In the genomic region with DNA sequence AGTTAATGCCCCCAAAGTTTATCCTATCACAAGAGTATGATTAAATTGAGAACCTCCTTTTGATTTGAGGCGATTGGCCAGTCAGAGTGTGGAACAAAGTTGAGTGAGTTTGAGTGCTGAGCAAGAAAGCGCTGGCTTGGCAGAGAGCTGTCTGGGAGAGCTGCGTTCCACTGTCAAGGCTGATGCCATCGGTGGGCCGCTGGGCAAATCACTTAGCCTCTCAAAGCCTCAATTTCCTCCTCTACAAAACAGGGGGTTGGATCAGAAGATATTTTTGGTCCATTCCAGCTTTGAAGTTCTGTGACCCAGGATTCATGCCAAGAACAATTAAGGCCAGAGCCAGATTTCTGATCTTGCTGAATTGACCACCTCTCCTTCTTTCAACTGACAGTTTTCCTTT, we compare ENCODE assay signal across 16 cellular contexts.
"Had no signal": no experiment of that assay in that cellular context is flagged by ENCODE, and none has a peak within 500 bp of the region (broad histone marks: within the 10 kb centered on the region; RNA-seq: fewer than 3 reads in every experiment).

No MANE protein-coding gene starts in this region.

- H3K4me3 ChIP-seq: hepatocyte, smooth muscle cell had no signal

- H3K27me3 ChIP-seq: hepatocyte had no signal

- H3K27ac ChIP-seq: epithelial cell of prostate, hepatocyte, parathyroid adenoma had no signal

- ATAC-seq: activated naive CD4-positive, alpha-beta T cell treated with anti-CD3 and anti-CD28 coated beads, Interleukin-2, amount 50 U/mL, for 72 hours; activated T-cell treated with anti-CD3 and anti-CD28 coated beads, Interleukin-2, amount 50 U/mL, for 4 hours; stimulated activated effector memory CD8-positive, alpha-beta T cell treated with anti-CD3 and anti-CD28 coated beads, Interleukin-12 subunit alpha, Interleukin-12 subunit beta, amount 100 ng/mL, for 72 hours had no signal

- H3K4me1 ChIP-seq: parathyroid adenoma had no signal

- H3K4me2 ChIP-seq: hepatocyte, smooth muscle cell had no signal

- DNase-seq: activated CD4-positive, alpha-beta T cell treated with anti-CD3 and anti-CD28 coated beads, Interleukin-2, amount 50 U/mL, for 48 hours; activated CD4-positive, CD25-positive, alpha-beta regulatory T cell treated with anti-CD3 and anti-CD28 coated beads, Interleukin-2, amount 50 U/mL, for 72 hours; activated effector memory CD4-positive, alpha-beta T cell treated with anti-CD3 and anti-CD28 coated beads, Interleukin-2, amount 50 U/mL, for 16 hours; activated T-cell treated with anti-CD3 and anti-CD28 coated beads, Interleukin-2, amount 50 U/mL, for 4 hours; amygdala; effector memory CD4-positive, alpha-beta T cell; kidney; retina; SW 1271; trophoblast cell had no signal

- H3K79me2 ChIP-seq: hepatocyte, parathyroid adenoma had no signal

- H3K9ac ChIP-seq: parathyroid adenoma had no signal

- H2AFZ ChIP-seq: hepatocyte, parathyroid adenoma had no signal
